ENCODE assay signal across 18 cellular contexts in genomic region chr2:177312562-177312961, GRCh38. TPM values are rescaled to one million over a fixed set of nuclear protein-coding genes. Genes with fewer than 3 reads are reported as not detected.
DNase-seq lines count a peak whose midpoint lies in the region; ATAC-seq, FAIRE-seq and TF ChIP-seq lines count a peak whose summit lies in the region.
"Had no signal": no experiment of that assay in that cellular context is flagged by ENCODE, and none has a peak within 500 bp of the region (broad histone marks: within the 10 kb centered on the region; RNA-seq: fewer than 3 reads in every experiment).

No MANE protein-coding gene starts in this region.

- H3K27me3 Mint-ChIP-seq in CD8-positive, alpha-beta T cell (ENCODE audit: low read depth), result no peaks in the 10 kb centered on the region
- H3K27me3 Mint-ChIP-seq: CD4-positive, CD25-positive, alpha-beta regulatory T cell had no signal

- H3K4ac ChIP-seq in IMR-90 (ENCODE audit: low read depth, low read length), result no peak overlapping the region

- POLR2A ChIA-PET in CD8-positive, alpha-beta T cell (lab: Charles Lee), result interaction anchor here (0.6 to 1.0 kb wide), 2 partner anchors 17 to 29 kb away, joined by 3 read pairs; no protein-coding TSS in a partner anchor
- POLR2A ChIA-PET in IMR-90 (lab: Charles Lee; ENCODE audit: unreplicated experiment), result no interaction called here

- H3K4me1 ChIP-seq in CD8-positive, alpha-beta T cell (ENCODE audit: insufficient read depth, low read length), result peaks cover 17% of the 10 kb centered on the region
- H3K4me1 ChIP-seq in IMR-90 (ENCODE audit: control insufficient read depth, insufficient read depth, low read length) (peaks cover 7% of the 10 kb centered on the region), kidney (ENCODE audit: control insufficient read depth in 1 of 2, insufficient read depth in 1 of 2, low read depth in 1 of 2, low read length in 2 of 2) (peaks cover 0 to 2% of the 10 kb centered on the region in 2 donors)

- no peak overlapping the region for H3K14ac ChIP-seq in IMR-90 (replicated peaks; ENCODE audit: low read depth, low read length)

- H3K18ac ChIP-seq in IMR-90 (ENCODE audit: low read depth, low read length), result no peak overlapping the region

- no peak overlapping the region for H2AK9ac ChIP-seq in IMR-90 (replicated peaks; ENCODE audit: low read depth, low read length, poor library complexity)

- H4K8ac ChIP-seq in IMR-90 (ENCODE audit: low read depth in 2 of 2, low read length in 2 of 2), result no peak overlapping the region

- H3K9me3 Mint-ChIP-seq in CD8-positive, alpha-beta T cell, result no peaks in the 10 kb centered on the region
- H3K9me3 Mint-ChIP-seq: GM23338, H9, HFFc6 had no signal

- no peak overlapping the region for H3K9ac ChIP-seq in IMR-90 (ENCODE audit: low read depth, low read length)
- no peak overlapping the region for H3K9ac ChIP-seq in kidney (ENCODE audit: low read length in 2 of 2)

- H3K4me2 ChIP-seq in IMR-90 (ENCODE audit: low read depth, low read length), result no peak overlapping the region
- H3K4me2 ChIP-seq: GM23338 had no signal

- TF ChIP-seq CTCF in CD8-positive, alpha-beta T cell (IDR thresholded peaks at IDR 0.05), result no peak
- no peak for TF ChIP-seq CTCF in IMR-90 (conservative IDR thresholded peaks at IDR 0.05; ENCODE audit: low read depth, low read length)
- no peak for TF ChIP-seq CTCF in kidney (IDR thresholded peaks at IDR 0.05; ENCODE audit: borderline replicate concordance, extremely low read depth, insufficient read depth)

- TF ChIP-seq POLR2A in IMR-90 (IDR thresholded peaks at IDR 0.05; ENCODE audit: low read depth, low read length), result no peak

- H2AFZ ChIP-seq in IMR-90 (replicated peaks; ENCODE audit: low read length, poor library complexity), result no peak overlapping the region
- H2AFZ ChIP-seq: GM23338 had no signal

- peaks cover 38% of the 10 kb centered on the region for H3K4me1 Mint-ChIP-seq in CD8-positive, alpha-beta T cell (ENCODE audit: low read depth)

- no peak overlapping the region for H4K5ac ChIP-seq in IMR-90 (ENCODE audit: low read depth, low read length)

- no CpG with 5 or more reads among the region's 1 CpG for WGBS in IMR-90 (ENCODE audit: extremely low coverage in 2 of 2, insufficient read length in 1 of 2), 2 experiments

- no peak overlapping the region for H2AK5ac ChIP-seq in IMR-90 (ENCODE audit: low read depth, low read length)

- in situ Hi-C loops in IMR-90 (cut with MboI; ENCODE audit: low sequenced_read_pairs), result no loop called here

- no peak for TF ChIP-seq RAD21 in IMR-90 (IDR thresholded peaks at IDR 0.05; ENCODE audit: low read length)

- H3K79me1 ChIP-seq in IMR-90 (ENCODE audit: low read depth in 1 of 2, low read length in 2 of 2), result no peaks in the 10 kb centered on the region; a peak in 1 of 4 replicates

- DNase-seq in CD8-positive, alpha-beta T cell, result no peak
- no peak for DNase-seq in IMR-90
- no peak for DNase-seq in kidney
- no peak for DNase-seq in DMS153 (lab: John Stamatoyannopoulos, UW)
- no peak for DNase-seq in CD1c-positive myeloid dendritic cell (ENCODE audit: extremely low spot score)
- DNase-seq in DMS79 treated with DMSO at 0.1 percent for 48 hours (lab: John Stamatoyannopoulos, UW), result no peak
- DNase-seq: C1 segment of cervical spinal cord; Calu3; CD4-positive, CD25-positive, alpha-beta regulatory T cell; COR-L47; EL; GDM1; H9; HFFc6 had no signal

- H2BK120ac ChIP-seq in IMR-90 (ENCODE audit: low read depth, low read length), result no peak overlapping the region

- H3K23ac ChIP-seq in IMR-90 (ENCODE audit: low read depth, low read length), result no peak overlapping the region

- peak overlapping the region; percentile 67 for H2BK5ac ChIP-seq in IMR-90 (ENCODE audit: low read depth, low read length, poor library complexity, severe bottlenecking)

- H3K9me3 ChIP-seq in CD8-positive, alpha-beta T cell (ENCODE audit: low read length), result no peaks in the 10 kb centered on the region
- H3K9me3 ChIP-seq in IMR-90 (ENCODE audit: control insufficient read depth, insufficient read depth, low read length) (no peaks in the 10 kb centered on the region), kidney (ENCODE audit: control insufficient read depth in 1 of 2, low read length in 2 of 2) (no peaks in the 10 kb centered on the region)

- no peak overlapping the region for H2BK20ac ChIP-seq in IMR-90 (ENCODE audit: low read depth, low read length)

- H3K36me3 ChIP-seq in CD8-positive, alpha-beta T cell (ENCODE audit: insufficient read depth, low read length), result no peaks in the 10 kb centered on the region
- H3K36me3 ChIP-seq in IMR-90 (ENCODE audit: control insufficient read depth, insufficient read depth, low read length), result no peaks in the 10 kb centered on the region
- H3K36me3 ChIP-seq in kidney (ENCODE audit: control insufficient read depth in 1 of 2, insufficient read depth in 2 of 2, low read length in 2 of 2), result peaks cover 0 to 5% of the 10 kb centered on the region in 2 donors

- no peak overlapping the region for H2BK15ac ChIP-seq in IMR-90 (ENCODE audit: low read depth, low read length)

- CTCF ChIA-PET in CD8-positive, alpha-beta T cell (lab: Charles Lee), result interaction anchor here (3.7 kb wide), 1 partner anchor 48 kb away, joined by 27 read pairs; the partner anchor contains the start of gene NFE2L2
- CTCF ChIA-PET in IMR-90 (lab: Yijun Ruan, JAX), result no interaction called here

- no peak overlapping the region for H3K4me3 Mint-ChIP-seq in CD8-positive, alpha-beta T cell
- H3K4me3 Mint-ChIP-seq: CD4-positive, CD25-positive, alpha-beta regulatory T cell; GM23338; H9; HFFc6 had no signal

- H3K27ac Mint-ChIP-seq in CD8-positive, alpha-beta T cell, result peak overlapping the region; percentile 27
- H3K27ac Mint-ChIP-seq: GM23338, H9, HFFc6 had no signal

- H3K56ac ChIP-seq in IMR-90 (ENCODE audit: extremely low read depth, insufficient read depth, low read length), result no peak overlapping the region

- ATAC-seq in CD8-positive, alpha-beta T cell, result no peak
- ATAC-seq in IMR-90 (ENCODE audit: low read depth), result no peak
- ATAC-seq: GM12878, GM23338, HCT116 had no signal

- H4K91ac ChIP-seq in IMR-90 (ENCODE audit: insufficient read depth, low read depth, low read length), result no peak overlapping the region

- BruUV-seq in IMR-90 (replicated peaks; lab: Mats Ljungman, UMichigan), result no TSS peak

- peaks cover 8% of the 10 kb centered on the region; the same call in 1 of the 2 replicates for H3K9me1 ChIP-seq in IMR-90 (ENCODE audit: insufficient read depth, low read length)

- no peak for FAIRE-seq in kidney (lab: Jason Lieb, UNC)
- FAIRE-seq: GM12878, GM19239 had no signal

- H3K36me3 Mint-ChIP-seq in CD8-positive, alpha-beta T cell, result no peaks in the 10 kb centered on the region
- H3K36me3 Mint-ChIP-seq: CD4-positive, CD25-positive, alpha-beta regulatory T cell had no signal

- H3K27me3 ChIP-seq in CD8-positive, alpha-beta T cell (ENCODE audit: insufficient read depth, low read length), result no peaks in the 10 kb centered on the region
- no peaks in the 10 kb centered on the region for H3K27me3 ChIP-seq in IMR-90 (ENCODE audit: control insufficient read depth, insufficient read depth, low read length)

- H4K20me1 ChIP-seq in IMR-90 (ENCODE audit: insufficient read depth, low read length), result no peaks in the 10 kb centered on the region

- no peak overlapping the region for H3K27ac ChIP-seq in CD8-positive, alpha-beta T cell (ENCODE audit: low read depth, low read length)
- no peak overlapping the region for H3K27ac ChIP-seq in IMR-90 (ENCODE audit: insufficient read depth, low read length)
- H3K27ac ChIP-seq in kidney (ENCODE audit: low read depth in 2 of 2, low read length in 2 of 2), result peak overlapping the region in 1 of 2 donors; percentile 49

- intact Hi-C loops in CD8-positive, alpha-beta T cell (cut with DNase I, micrococcal nuclease), result no loop called here
- intact Hi-C loops in IMR-90 (cut with micrococcal nuclease) (loop anchor here (5.0 kb wide), 1 partner anchor 35 kb away; no protein-coding TSS in a partner anchor), kidney (cut with DNase I) (no loop called here)

- dilution Hi-C loops in IMR-90 (cut with HindIII; ENCODE audit: low sequenced_read_pairs, unreplicated experiment), result no loop called here

- H3K4me3 ChIP-seq in CD8-positive, alpha-beta T cell (ENCODE audit: low read depth, low read length), result no peak overlapping the region
- H3K4me3 ChIP-seq in IMR-90 (ENCODE audit: insufficient read depth, low read depth, low read length), result no peak overlapping the region
- peak overlapping the region; percentile 5 to 46 for H3K4me3 ChIP-seq in kidney (ENCODE audit: low read length in 2 of 2)
- H3K4me3 ChIP-seq: GM12878, GM23338 had no signal

TF ChIP-seq in IMR-90, 13 proteins besides CTCF, POLR2A, EP300 and RAD21 (continues in another document):
- TF ChIP-seq CEBPB (IDR thresholded peaks at IDR 0.05; ENCODE audit: low read depth, low read length) (no peak), BHLHE40 (IDR thresholded peaks at IDR 0.05; ENCODE audit: low read depth, low read length) (no peak), RCOR1 (IDR thresholded peaks at IDR 0.05; ENCODE audit: insufficient replicate concordance, low read length) (no peak), CHD1 (IDR thresholded peaks at IDR 0.05; ENCODE audit: low read depth, low read length) (no peak), MXI1 (IDR thresholded peaks at IDR 0.05; ENCODE audit: borderline replicate concordance, low read depth, low read length) (no peak), USF2 (IDR thresholded peaks at IDR 0.05; ENCODE audit: low read depth, low read length) (no peak), NFE2L2 (IDR thresholded peaks at IDR 0.05; ENCODE audit: low read depth, low read length) (no peak), MAFK (IDR thresholded peaks at IDR 0.05; ENCODE audit: low read depth, low read length) (no peak), FOS (IDR thresholded peaks at IDR 0.05; ENCODE audit: low read depth, low read length) (no peak), SMC3 (IDR thresholded peaks at IDR 0.05; ENCODE audit: low read depth, low read length) (no peak), MAZ (IDR thresholded peaks at IDR 0.05; ENCODE audit: borderline replicate concordance, low read depth, low read length) (no peak), RFX5 (IDR thresholded peaks at IDR 0.05; ENCODE audit: low read depth, low read length) (no peak)

RNA-seq across cellular contexts. Expression of gene NFE2L2, which starts 48.0 kb away (rescaled TPM):
- 10 to 100 TPM; 81.7 to 88.7 TPM for total RNA-seq in CD8-positive, alpha-beta T cell
- 72.8 and 83.5 TPM in 2 replicates for total RNA-seq in IMR-90 (2012; rRNA removed)
- polyA plus RNA-seq in IMR-90 (2012; rRNA removed), result 64.7 and 72.7 TPM in 2 replicates
- 24.4 and 31.1 TPM in 2 replicates for polyA plus RNA-seq in IMR-90 (2012; cell fraction: cytosol; rRNA removed)
- polyA plus RNA-seq in IMR-90 (2012; cell fraction: nucleus; rRNA removed; ENCODE audit: low replicate concordance), result 12.9 and 91.4 TPM in 2 replicates
- total RNA-seq in kidney, result 149 TPM
- 105 TPM for polyA plus RNA-seq in kidney (ENCODE audit: insufficient read depth, low read depth, low replicate concordance)

Comparison
In these comparisons a context has a peak if more than half of its experiments do, and no peak if none do; other contexts are left out.
1. H3K4me3 ChIP-seq: peak in kidney (2 of 2); none in CD8-positive, alpha-beta T cell (single experiment) and IMR-90 (single experiment).